In genomic region chrX:130834149-130834548, GRCh38 we compare ENCODE assay signal across 18 cellular contexts.
DNase-seq lines count a peak whose midpoint lies in the region; ATAC-seq, FAIRE-seq and TF ChIP-seq lines count a peak whose summit lies in the region.
"Had no signal": no experiment of that assay in that cellular context is flagged by ENCODE, and none has a peak within 500 bp of the region (broad histone marks: within the 10 kb centered on the region; RNA-seq: fewer than 3 reads in every experiment).

No MANE protein-coding gene starts in this region.

- H3K36me3 Mint-ChIP-seq in neural progenitor cell, result no peaks in the 10 kb centered on the region

- H3K4me3 ChIP-seq in neural progenitor cell, result no peak overlapping the region
- no peak overlapping the region for H3K4me3 ChIP-seq in tibial nerve
- H3K4me3 ChIP-seq: upper lobe of left lung had no signal

- no peaks in the 10 kb centered on the region for H3K27me3 Mint-ChIP-seq in neural progenitor cell (ENCODE audit: insufficient read depth, low read depth)

- H2AFZ ChIP-seq in neural progenitor cell (replicated peaks), result no peak overlapping the region

- TF ChIP-seq CTCF in neural progenitor cell (IDR thresholded peaks at IDR 0.05) (no peak), tibial nerve (IDR thresholded peaks at IDR 0.05) (no peak)

- 21 to 24% methylated on average over 1 of the region's 1 CpG for WGBS in tibial nerve, 2 donors

- H4K20me1 ChIP-seq in neural progenitor cell (ENCODE audit: low read depth), result no peaks in the 10 kb centered on the region

- H3K4me1 Mint-ChIP-seq in neural progenitor cell, result peaks cover 16% of the 10 kb centered on the region

- H3K4me1 ChIP-seq in neural progenitor cell (peaks cover 13% of the 10 kb centered on the region), tibial nerve (peaks cover 0 to 5% (median 0%) of the 10 kb centered on the region in 4 donors)
- H3K4me1 ChIP-seq: upper lobe of left lung had no signal

- peaks cover 6% of the 10 kb centered on the region for H3F3A ChIP-seq in neural progenitor cell (ENCODE audit: low read depth)

- H3K4me3 Mint-ChIP-seq in neural progenitor cell, result no peak overlapping the region

- no peak for ATAC-seq in GM21528 (IDR thresholded peaks at IDR 0.05; ENCODE audit: low FRiP score, unreplicated experiment)

- no peaks in the 10 kb centered on the region for H3K9me3 Mint-ChIP-seq in neural progenitor cell

- H3K9ac ChIP-seq in neural progenitor cell, result no peak overlapping the region

- FAIRE-seq in colon (lab: Jason Lieb, UNC), result peak; percentile 81
- FAIRE-seq: G401.6, GM18507 had no signal

- H3K27ac ChIP-seq in neural progenitor cell, result no peak overlapping the region
- H3K27ac ChIP-seq in tibial nerve, result no peak overlapping the region
- H3K27ac ChIP-seq: 22Rv1, upper lobe of left lung had no signal

- TF ChIP-seq EP300 in tibial nerve (IDR thresholded peaks at IDR 0.05), result no peak

- H3K27me3 ChIP-seq in neural progenitor cell (no peaks in the 10 kb centered on the region), tibial nerve (peaks cover 0 to 3% of the 10 kb centered on the region in 2 donors)
- H3K27me3 ChIP-seq: upper lobe of left lung had no signal

- H3K36me3 ChIP-seq in neural progenitor cell (no peaks in the 10 kb centered on the region), tibial nerve (no peaks in the 10 kb centered on the region)
- H3K36me3 ChIP-seq: upper lobe of left lung had no signal

- no peak overlapping the region for H3K27ac Mint-ChIP-seq in neural progenitor cell

- no peak for TF ChIP-seq POLR2A in tibial nerve (IDR thresholded peaks at IDR 0.05)

- no peak overlapping the region for H3K4me2 ChIP-seq in neural progenitor cell

- H3K79me2 ChIP-seq in neural progenitor cell (ENCODE audit: low read depth), result no peaks in the 10 kb centered on the region

- DNase-seq in DMS79 treated with DMSO at 0.1 percent for 48 hours (lab: John Stamatoyannopoulos, UW), result peak; percentile 6
- DNase-seq in DMS79 (lab: John Stamatoyannopoulos, UW), result no peak
- peak; percentile 89 for DNase-seq in NCI-H2107 treated with DMSO at 0.1 percent for 48 hours (lab: John Stamatoyannopoulos, UW; ENCODE audit: unreplicated experiment)
- peak; percentile 60 for DNase-seq in neural progenitor cell (ENCODE audit: low spot score)
- no peak for DNase-seq in tibial nerve (ENCODE audit: low spot score in 2 of 2)
- DNase-seq in cerebellar nuclear complex (lab: John Stamatoyannopoulos, UW), result no peak
- DNase-seq: activated naive CD4-positive, alpha-beta T cell; IMR-90; mammary epithelial cell; NCI-H1417 treated with DMSO at 0.1 percent for 48 hours; SHP77 treated with DMSO at 0.1 percent for 48 hours; stimulated activated naive CD4-positive, alpha-beta T cell; upper lobe of left lung had no signal

- H3K9me3 ChIP-seq in neural progenitor cell (ENCODE audit: low read depth) (peaks cover 4% of the 10 kb centered on the region), tibial nerve (no peaks in the 10 kb centered on the region)
- H3K9me3 ChIP-seq: upper lobe of left lung had no signal

Comparison
In these comparisons a context has a peak if more than half of its experiments do, and no peak if none do; other contexts are left out.
1. DNase-seq: peak in DMS79 treated with DMSO at 0.1 percent for 48 hours (single experiment), NCI-H2107 treated with DMSO at 0.1 percent for 48 hours (single experiment) and neural progenitor cell (single experiment); none in DMS79 (single experiment), tibial nerve (0 of 2) and cerebellar nuclear complex (0 of 2).